In genomic region chr12:42238240-42239140, GRCh38 we compare ENCODE assay signal across 1 cellular context.
TF ChIP-seq lines count a peak whose summit lies in the region.

YAF2 (minus strand) TSS chr12:42238248; CDS start chr12:42238180, 68 bp downstream.

TF ChIP-seq in K562, 482 proteins besides CTCF, POLR2A, EP300 and RAD21 (continued from another document and continues in another):
- TF ChIP-seq ZBTB40 (IDR thresholded peaks at IDR 0.05) (no peak), ZBTB40 (CRISPR knock-in tag; IDR thresholded peaks at IDR 0.05) (no peak), ATF3 (IDR thresholded peaks at IDR 0.05) (no peak), ATF3 (CRISPR knock-in tag; conservative IDR thresholded peaks at IDR 0.05) (no peak), RNF219 (CRISPR knock-in tag; IDR thresholded peaks at IDR 0.05) (no peak), BMI1 (IDR thresholded peaks at IDR 0.05; ENCODE audit: low read length) (no peak), KAT8 (IDR thresholded peaks at IDR 0.05; ENCODE audit: low read depth) (no peak), ZNF41 (CRISPR knock-in tag; conservative IDR thresholded peaks at IDR 0.05) (no peak), THRA (IDR thresholded peaks at IDR 0.05) (no peak), HDAC3 (IDR thresholded peaks at IDR 0.05; ENCODE audit: borderline replicate concordance, partially characterized antibody) (no peak), CHD2 (IDR thresholded peaks at IDR 0.05; ENCODE audit: low read depth, low read length) (no peak; the same call in 1 of the 2 replicates), NRF1 (conservative IDR thresholded peaks at IDR 0.05 in 1 of 2, IDR thresholded peaks at IDR 0.05 in 1 of 2) (no peak), GTF2A2 (tag; IDR thresholded peaks at IDR 0.05) (no peak), CBFB (CRISPR knock-in tag; IDR thresholded peaks at IDR 0.05) (no peak), NCOR1 (IDR thresholded peaks at IDR 0.05) (no peak; the same call in 1 of the 2 replicates), CEBPB (tag; IDR thresholded peaks at IDR 0.05) (no peak), HNRNPLL (IDR thresholded peaks at IDR 0.05; ENCODE audit: low read depth, low read length, poor library complexity, severe bottlenecking) (no peak), ZNF124 (CRISPR knock-in tag; IDR thresholded peaks at IDR 0.05) (no peak), ZNF239 (CRISPR knock-in tag; IDR thresholded peaks at IDR 0.05) (no peak), FOXP1 (CRISPR knock-in tag; IDR thresholded peaks at IDR 0.05) (no peak), HBP1 (CRISPR knock-in tag; IDR thresholded peaks at IDR 0.05) (no peak), HEY1 (CRISPR knock-in tag; IDR thresholded peaks at IDR 0.05; ENCODE audit: borderline replicate concordance) (no peak), SMARCB1 (IDR thresholded peaks at IDR 0.05; ENCODE audit: insufficient read length, low read depth) (no peak), HDAC6 (IDR thresholded peaks at IDR 0.05; ENCODE audit: low read depth, low read length) (no peak), ZNF212 (CRISPR knock-in tag; IDR thresholded peaks at IDR 0.05) (no peak), CREB1 (IDR thresholded peaks at IDR 0.05) (no peak), CREB1 (CRISPR knock-in tag; IDR thresholded peaks at IDR 0.05) (no peak), ZEB2 (IDR thresholded peaks at IDR 0.05) (no peak), HNRNPL (IDR thresholded peaks at IDR 0.05; ENCODE audit: low read depth, low read length) (no peak), ETV6 (IDR thresholded peaks at IDR 0.05; ENCODE audit: borderline replicate concordance in 1 of 2, low read depth in 2 of 2, low read length in 1 of 2) (no peak), ETV6 (CRISPR knock-in tag; IDR thresholded peaks at IDR 0.05; ENCODE audit: borderline replicate concordance) (no peak), NCOA2 (IDR thresholded peaks at IDR 0.05; ENCODE audit: partially characterized antibody in 2 of 2) (no peak), IFI16 (CRISPR knock-in tag; IDR thresholded peaks at IDR 0.05) (no peak), ZNF511 (CRISPR knock-in tag; IDR thresholded peaks at IDR 0.05) (no peak), MCM3 (IDR thresholded peaks at IDR 0.05) (no peak), MITF (IDR thresholded peaks at IDR 0.05) (no peak), ZNF232 (CRISPR knock-in tag; IDR thresholded peaks at IDR 0.05) (no peak), ETS2 (tag; IDR thresholded peaks at IDR 0.05; ENCODE audit: borderline replicate concordance, poor library complexity, severe bottlenecking) (no peak), ZNF778 (CRISPR knock-in tag; IDR thresholded peaks at IDR 0.05) (no peak), SRF (CRISPR knock-in tag; IDR thresholded peaks at IDR 0.05) (no peak)
